ENCODE assay signal across 12 cellular contexts in genomic region chr11:119324124-119324665, GRCh38. TPM values are rescaled to one million over a fixed set of nuclear protein-coding genes. Genes with fewer than 3 reads are reported as not detected.
"Had no signal": no experiment of that assay in that cellular context is flagged by ENCODE, and none has a peak within 500 bp of the region (broad histone marks: within the 10 kb centered on the region; RNA-seq: fewer than 3 reads in every experiment).

No MANE protein-coding gene starts in this region.

- H3K27ac Mint-ChIP-seq: activated CD4-positive, alpha-beta T cell treated with anti-CD3 and anti-CD28 coated beads, Interleukin-2, amount 10 ng/mL, durations not matched to agents 7 days and 5 days; activated naive CD4-positive, alpha-beta T cell treated with anti-CD3 and anti-CD28 coated beads, Interleukin-2, amount 50 U/mL, for 24 hours; dendritic cell treated with granulocyte-macrophage colony-stimulating factor and Interleukin-4, amounts not matched to agents 40 ng/mL and 50 ng/mL, for 4 days; immature natural killer cell had no signal

- H3K9me3 Mint-ChIP-seq: activated CD4-positive, alpha-beta T cell treated with anti-CD3 and anti-CD28 coated beads, Interleukin-2, amount 10 ng/mL, durations not matched to agents 7 days and 5 days; activated naive CD4-positive, alpha-beta T cell treated with anti-CD3 and anti-CD28 coated beads, Interleukin-2, amount 50 U/mL, for 24 hours; dendritic cell treated with granulocyte-macrophage colony-stimulating factor and Interleukin-4, amounts not matched to agents 40 ng/mL and 50 ng/mL, for 4 days; immature natural killer cell; naive thymus-derived CD8-positive, alpha-beta T cell had no signal

- H3K9me3 ChIP-seq: transverse colon had no signal

- H3K4me3 Mint-ChIP-seq: activated CD4-positive, alpha-beta T cell treated with anti-CD3 and anti-CD28 coated beads, Interleukin-2, amount 10 ng/mL, durations not matched to agents 7 days and 5 days; activated naive CD4-positive, alpha-beta T cell treated with anti-CD3 and anti-CD28 coated beads, Interleukin-2, amount 50 U/mL, for 24 hours; dendritic cell treated with granulocyte-macrophage colony-stimulating factor and Interleukin-4, amounts not matched to agents 40 ng/mL and 50 ng/mL, for 4 days had no signal

- H3K36me3 ChIP-seq: transverse colon had no signal

- H3K4me3 ChIP-seq: transverse colon had no signal

- H3K36me3 Mint-ChIP-seq: activated naive CD4-positive, alpha-beta T cell treated with anti-CD3 and anti-CD28 coated beads, Interleukin-2, amount 50 U/mL, for 24 hours; immature natural killer cell; naive thymus-derived CD8-positive, alpha-beta T cell had no signal

RNA-seq across cellular contexts. Expression of gene C1QTNF5, which starts 16.5 kb away (rescaled TPM):
- total RNA-seq: activated CD4-positive, alpha-beta T cell treated with anti-CD3 and anti-CD28 coated beads, Interleukin-2, amount 10 ng/mL, durations not matched to agents 7 days and 5 days; activated CD8-positive, alpha-beta memory T cell treated with anti-CD3 and anti-CD28 coated beads for 36 hours; mononuclear cell; naive thymus-derived CD8-positive, alpha-beta T cell; T-helper 1 cell treated with Interleukin-12 subunit alpha and Interleukin-12 subunit beta and Interleukin-4 antibody, amounts not matched to agents 30 ng/mL and 1 ng/mL, for 36 hours had no signal

RNA-seq across cellular contexts. Expression of gene MFRP, which starts 22.3 kb away (rescaled TPM):
- total RNA-seq: activated CD4-positive, alpha-beta T cell treated with anti-CD3 and anti-CD28 coated beads, Interleukin-2, amount 10 ng/mL, durations not matched to agents 7 days and 5 days; activated CD8-positive, alpha-beta memory T cell treated with anti-CD3 and anti-CD28 coated beads for 36 hours; mononuclear cell; naive thymus-derived CD8-positive, alpha-beta T cell; osteoblast; skeletal muscle tissue; subcutaneous adipose tissue; T-helper 1 cell treated with Interleukin-12 subunit alpha and Interleukin-12 subunit beta and Interleukin-4 antibody, amounts not matched to agents 30 ng/mL and 1 ng/mL, for 36 hours had no signal
